Comparison of ENCODE assay signal across 19 cellular contexts in the genomic region with DNA sequence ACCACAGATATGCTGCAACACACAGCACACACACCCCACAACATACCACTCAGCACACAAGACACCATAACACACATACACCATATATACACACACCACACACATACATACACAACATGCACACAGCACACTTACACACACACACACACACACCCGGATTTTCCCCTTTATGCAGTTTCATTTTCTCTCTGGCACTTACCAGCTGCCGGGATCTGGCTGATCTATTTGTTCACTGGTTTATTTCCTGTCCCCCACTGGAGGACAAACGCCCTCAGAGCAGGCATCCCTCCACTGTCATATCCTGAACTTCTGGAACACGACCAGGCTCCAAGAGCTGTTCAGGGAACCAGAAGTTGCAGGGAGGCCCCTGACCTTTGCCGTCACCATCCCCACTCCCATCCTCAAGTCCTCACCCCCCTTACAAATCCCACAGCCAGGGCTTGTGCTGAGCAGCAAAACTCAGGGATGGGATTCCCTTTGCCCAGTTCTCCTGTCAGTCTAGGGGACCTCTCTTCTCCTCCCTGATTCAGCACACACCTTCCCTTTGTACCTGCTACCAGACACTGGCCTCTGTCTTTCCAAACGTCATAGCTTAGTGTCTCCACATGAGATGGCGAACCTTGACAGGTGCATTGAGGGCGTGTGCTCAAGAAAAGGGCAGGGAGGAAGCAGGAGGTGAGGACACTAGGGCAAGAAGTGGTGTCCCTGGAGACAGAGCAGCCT.
"Had no signal": no experiment of that assay in that cellular context is flagged by ENCODE, and none has a peak within 500 bp of the region (broad histone marks: within the 10 kb centered on the region; RNA-seq: fewer than 3 reads in every experiment).

No MANE protein-coding gene starts in this region.

- DNase-seq: activated CD4-positive, alpha-beta T cell treated with anti-CD3 and anti-CD28 coated beads, Interleukin-2, amount 10 ng/mL, durations not matched to agents 7 days and 5 days; activated CD4-positive, CD25-positive, alpha-beta regulatory T cell; activated CD8-positive, alpha-beta memory T cell treated with anti-CD3 and anti-CD28 coated beads, Interleukin-2, amount 50 U/mL, for 48 hours; activated gamma-delta T cell; activated T-cell treated with anti-CD3 and anti-CD28 coated beads, Interleukin-2, amount 50 U/mL, for 72 hours; amniotic stem cell; central memory CD4-positive, alpha-beta T cell; effector CD8-positive, alpha-beta T cell; esophagus squamous epithelium; foreskin keratinocyte; left cardiac atrium; psoas muscle; sigmoid colon; stimulated activated CD4-positive, alpha-beta T cell treated with anti-CD3 and anti-CD28 coated beads, Interleukin-12 subunit alpha, Interleukin-12 subunit beta, amount 100 ng/mL, for 4 hours; stimulated activated CD4-positive, alpha-beta T cell treated with anti-CD3 and anti-CD28 coated beads, Interleukin-2, amount 100 ng/mL, for 24 hours; T-helper 17 cell had no signal

- H3K36me3 ChIP-seq: esophagus squamous epithelium, sigmoid colon had no signal

- H3K4me1 ChIP-seq: esophagus squamous epithelium, psoas muscle, sigmoid colon had no signal

- H3K27ac ChIP-seq: coronary artery, esophagus squamous epithelium, foreskin keratinocyte, psoas muscle, sigmoid colon had no signal

- ATAC-seq: activated T-cell treated with anti-CD3 and anti-CD28 coated beads, Interleukin-2, amount 50 U/mL, for 72 hours; foreskin keratinocyte; left cardiac atrium; psoas muscle; stimulated activated effector memory CD8-positive, alpha-beta T cell treated with anti-CD3 and anti-CD28 coated beads, Interleukin-12 subunit alpha, Interleukin-12 subunit beta, amount 100 ng/mL, for 72 hours; T-helper 17 cell had no signal

- H3K9me3 ChIP-seq: esophagus squamous epithelium, psoas muscle, sigmoid colon had no signal

- H3K27me3 ChIP-seq: foreskin keratinocyte had no signal

- FAIRE-seq: endothelial cell of umbilical vein had no signal

- H3K4me3 ChIP-seq: coronary artery, esophagus squamous epithelium, psoas muscle, sigmoid colon had no signal
